Comparison of ENCODE assay signal across 24 cellular contexts in the genomic region with DNA sequence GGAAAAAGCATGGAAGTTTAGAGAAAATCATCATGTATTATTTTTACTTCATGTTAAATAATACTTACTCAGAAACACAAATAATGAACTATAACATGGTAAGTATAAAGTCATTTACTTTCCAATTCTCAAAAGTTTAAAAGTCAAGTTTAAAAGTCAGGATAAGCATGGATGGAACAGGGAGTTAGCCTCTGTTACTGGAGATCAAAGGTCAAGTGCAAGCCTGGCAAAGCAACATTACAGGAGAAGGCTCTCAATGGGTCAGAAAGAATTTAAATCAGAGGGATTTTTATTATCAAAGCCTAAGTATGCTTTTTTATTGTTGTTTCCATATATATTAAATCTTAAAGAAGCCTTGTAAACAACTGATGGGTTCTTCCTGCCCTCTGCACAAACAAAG.
DNase-seq lines count a peak whose midpoint lies in the region; ATAC-seq, FAIRE-seq and TF ChIP-seq lines count a peak whose summit lies in the region.
"Had no signal": no experiment of that assay in that cellular context is flagged by ENCODE, and none has a peak within 500 bp of the region (broad histone marks: within the 10 kb centered on the region; RNA-seq: fewer than 3 reads in every experiment).

No MANE protein-coding gene starts in this region.

- H3K4me1 Mint-ChIP-seq in osteocyte (ENCODE audit: unreplicated experiment): no peaks in the 10 kb centered on the region
- H3K4me1 Mint-ChIP-seq: B cell had no signal

- ATAC-seq in right lobe of liver: peak in 3 of 4 donors; percentile 29 to 59 (median 47)
- no peak for ATAC-seq in upper lobe of left lung (ENCODE audit: low FRiP score in 2 of 2)
- ATAC-seq: A549; CD8-positive, alpha-beta T cell had no signal

- intact Hi-C loops in right lobe of liver (cut with DNase I): no loop called here
- intact Hi-C loops in lower leg skin (cut with DNase I; ENCODE audit: low total_unique reads): no loop called here

- H3K4me3 Mint-ChIP-seq in osteocyte (ENCODE audit: unreplicated experiment): no peak overlapping the region
- H3K4me3 Mint-ChIP-seq: B cell; CD4-positive, alpha-beta T cell; CD8-positive, alpha-beta T cell had no signal

- peak; percentile 33 for FAIRE-seq in endometrium (lab: Jason Lieb, UNC)
- FAIRE-seq: A549, D721Med, G401.6, GM12891, GM19239 had no signal

- no peak for TF ChIP-seq POLR2A in right lobe of liver (IDR thresholded peaks at IDR 0.05)
- no peak for TF ChIP-seq POLR2A in upper lobe of left lung (IDR thresholded peaks at IDR 0.05)
- TF ChIP-seq POLR2A in lower leg skin (IDR thresholded peaks at IDR 0.05): no peak

- DNase-seq in DMS53 (lab: John Stamatoyannopoulos, UW) (peak; percentile 45), DMS53 treated with DMSO at 0.1 percent for 48 hours (lab: John Stamatoyannopoulos, UW; ENCODE audit: unreplicated experiment) (no peak), left kidney (ENCODE audit: low read depth, low spot score) (peak; percentile 37), right lobe of liver (no peak), upper lobe of left lung (no peak), lower leg skin (ENCODE audit: low spot score in 2 of 2) (no peak), osteocyte (ENCODE audit: extremely low spot score, unreplicated experiment) (no peak)
- DNase-seq: AML-193; Caco-2; Calu3; CD4-positive, alpha-beta T cell; CD8-positive, alpha-beta T cell; DMS79 treated with DMSO at 0.1 percent for 48 hours; GF-D8 had no signal

- H3K27ac ChIP-seq in right lobe of liver (no peak overlapping the region), upper lobe of left lung (no peak overlapping the region)
- H3K27ac ChIP-seq: 22Rv1; A549; BLaER1 treated with 17β-estradiol and CSF1 and Interleukin-3, amounts not matched to agents 10 nM and 100 nM; C4-2B had no signal

- H3K27ac Mint-ChIP-seq in osteocyte (ENCODE audit: unreplicated experiment): no peak overlapping the region
- H3K27ac Mint-ChIP-seq: B cell; CD4-positive, alpha-beta T cell; CD8-positive, alpha-beta T cell had no signal

- H3K4me3 ChIP-seq in right lobe of liver (no peak overlapping the region), upper lobe of left lung (no peak overlapping the region), lower leg skin (ENCODE audit: low read depth, poor library complexity, severe bottlenecking) (no peak overlapping the region)
- H3K4me3 ChIP-seq: A549; BLaER1 treated with 17β-estradiol and CSF1 and Interleukin-3, amounts not matched to agents 10 nM and 100 nM had no signal

- no peak for TF ChIP-seq EP300 in upper lobe of left lung (IDR thresholded peaks at IDR 0.05)

- H3K36me3 Mint-ChIP-seq in osteocyte (ENCODE audit: unreplicated experiment): no peaks in the 10 kb centered on the region
- H3K36me3 Mint-ChIP-seq: CD8-positive, alpha-beta T cell had no signal

- H3K36me3 ChIP-seq in right lobe of liver (no peaks in the 10 kb centered on the region), upper lobe of left lung (no peaks in the 10 kb centered on the region)
- H3K36me3 ChIP-seq: BLaER1 treated with 17β-estradiol and CSF1 and Interleukin-3, amounts not matched to agents 10 nM and 100 nM had no signal

- no peaks in the 10 kb centered on the region for H3K9me3 Mint-ChIP-seq in osteocyte (ENCODE audit: unreplicated experiment)

- H3K4me1 ChIP-seq in right lobe of liver (no peaks in the 10 kb centered on the region), upper lobe of left lung (no peaks in the 10 kb centered on the region)
- H3K4me1 ChIP-seq: A549, Caco-2 had no signal

- H3K27me3 Mint-ChIP-seq in osteocyte (ENCODE audit: unreplicated experiment): no peaks in the 10 kb centered on the region
- H3K27me3 Mint-ChIP-seq: B cell; CD4-positive, alpha-beta T cell had no signal

- H3K27me3 ChIP-seq in right lobe of liver: no peaks in the 10 kb centered on the region
- no peaks in the 10 kb centered on the region for H3K27me3 ChIP-seq in upper lobe of left lung
- H3K27me3 ChIP-seq: BLaER1 treated with 17β-estradiol and CSF1 and Interleukin-3, amounts not matched to agents 10 nM and 100 nM had no signal

- TF ChIP-seq CTCF in right lobe of liver (IDR thresholded peaks at IDR 0.05): no peak
- no peak for TF ChIP-seq CTCF in upper lobe of left lung (IDR thresholded peaks at IDR 0.05)
- TF ChIP-seq CTCF in lower leg skin (IDR thresholded peaks at IDR 0.05): no peak
- TF ChIP-seq CTCF in osteocyte (IDR thresholded peaks at IDR 0.05): no peak

- H3K9me3 ChIP-seq in right lobe of liver (no peaks in the 10 kb centered on the region), upper lobe of left lung (no peaks in the 10 kb centered on the region)
- H3K9me3 ChIP-seq: A549; BLaER1 treated with 17β-estradiol and CSF1 and Interleukin-3, amounts not matched to agents 10 nM and 100 nM; Caco-2 had no signal

Comparison
In these comparisons a context has a peak if more than half of its experiments do, and no peak if none do; other contexts are left out.
1. DNase-seq: peak in DMS53 (single experiment) and left kidney (single experiment); none in DMS53 treated with DMSO at 0.1 percent for 48 hours (single experiment), right lobe of liver (0 of 3), upper lobe of left lung (0 of 2), lower leg skin (0 of 2) and osteocyte (single experiment).
2. ATAC-seq: peak in right lobe of liver (3 of 4); none in upper lobe of left lung (0 of 2).